Comparison of ENCODE assay signal across 19 cellular contexts in genomic region chr21:41445465-41445862, GRCh38. TPM values are rescaled to one million over a fixed set of nuclear protein-coding genes. Genes with fewer than 3 reads are reported as not detected.
DNase-seq lines count a peak whose midpoint lies in the region; ATAC-seq and TF ChIP-seq lines count a peak whose summit lies in the region.
"Had no signal": no experiment of that assay in that cellular context is flagged by ENCODE, and none has a peak within 500 bp of the region (broad histone marks: within the 10 kb centered on the region; RNA-seq: fewer than 3 reads in every experiment).

No MANE protein-coding gene starts in this region.

- intact Hi-C loops in Right ventricle myocardium inferior (cut with DNase I) (no loop called here), left cardiac atrium (cut with DNase I) (no loop called here), upper lobe of right lung (cut with DNase I) (no loop called here)

- H3K36me3 ChIP-seq in upper lobe of right lung: peaks cover 91% of the 10 kb centered on the region
- H3K36me3 ChIP-seq: BE2C had no signal

- H3K27ac ChIP-seq in upper lobe of right lung: no peak overlapping the region
- H3K27ac ChIP-seq: Peyer's patch had no signal

- H3K27me3 ChIP-seq in upper lobe of right lung: no peaks in the 10 kb centered on the region
- H3K27me3 ChIP-seq: BE2C, Peyer's patch had no signal

- DNase-seq in Right ventricle myocardium inferior (ENCODE audit: missing footprints): no peak
- no peak for DNase-seq in left cardiac atrium
- DNase-seq in fibroblast of pulmonary artery (ENCODE audit: low read depth): peak; percentile 58
- DNase-seq in upper lobe of right lung: no peak
- no peak for DNase-seq in SHP77 treated with DMSO at 0.1 percent for 48 hours (lab: John Stamatoyannopoulos, UW)
- DNase-seq: BE2C; CD8-positive, alpha-beta memory T cell; DMS 273 treated with DMSO at 0.1 percent for 48 hours; EL; MV-4-11; NCI-H1417 treated with DMSO at 0.1 percent for 48 hours; NCI-H2029; NCI-H2171 treated with DMSO at 0.1 percent for 48 hours; NCI-H510A; NCI-H82 had no signal

- no peak overlapping the region for H3K4me3 ChIP-seq in fibroblast of pulmonary artery (replicated peaks; ENCODE audit: low read depth, low read length)
- H3K4me3 ChIP-seq in upper lobe of right lung: no peak overlapping the region
- H3K4me3 ChIP-seq: Peyer's patch had no signal

- ATAC-seq in Right ventricle myocardium inferior (peak; percentile 44), left cardiac atrium (no peak), upper lobe of right lung (peak; percentile 36), GM21367 (IDR thresholded peaks at IDR 0.05; ENCODE audit: unreplicated experiment) (no peak)
- ATAC-seq: HCT116 had no signal

- TF ChIP-seq CTCF in fibroblast of pulmonary artery (IDR thresholded peaks at IDR 0.05; ENCODE audit: low read length, missing control alignments) (no peak), upper lobe of right lung (IDR thresholded peaks at IDR 0.05) (no peak)

- H3K9me3 ChIP-seq in upper lobe of right lung: no peaks in the 10 kb centered on the region
- H3K9me3 ChIP-seq: BE2C, Peyer's patch had no signal

- TF ChIP-seq POLR2A in GM19193 (IDR thresholded peaks at IDR 0.05; ENCODE audit: extremely low read depth, insufficient read depth, insufficient read length): peak; percentile 13

- H3K4me1 ChIP-seq in upper lobe of right lung: no peaks in the 10 kb centered on the region
- H3K4me1 ChIP-seq: BE2C, Peyer's patch had no signal

RNA-seq across cellular contexts. Expression of gene MX1, which starts 19.4 kb away (rescaled TPM):
- total RNA-seq in Right ventricle myocardium inferior: 11.0 TPM
- total RNA-seq in left cardiac atrium: 10 to 100 TPM; 15.4 to 48.6 TPM
- 142 TPM for total RNA-seq in upper lobe of right lung

Comparison
In these comparisons a context has a peak if more than half of its experiments do, and no peak if none do; other contexts are left out.
1. ATAC-seq: peak in Right ventricle myocardium inferior (single experiment) and upper lobe of right lung (single experiment); none in left cardiac atrium (0 of 2) and GM21367 (single experiment).